In the genomic region with DNA sequence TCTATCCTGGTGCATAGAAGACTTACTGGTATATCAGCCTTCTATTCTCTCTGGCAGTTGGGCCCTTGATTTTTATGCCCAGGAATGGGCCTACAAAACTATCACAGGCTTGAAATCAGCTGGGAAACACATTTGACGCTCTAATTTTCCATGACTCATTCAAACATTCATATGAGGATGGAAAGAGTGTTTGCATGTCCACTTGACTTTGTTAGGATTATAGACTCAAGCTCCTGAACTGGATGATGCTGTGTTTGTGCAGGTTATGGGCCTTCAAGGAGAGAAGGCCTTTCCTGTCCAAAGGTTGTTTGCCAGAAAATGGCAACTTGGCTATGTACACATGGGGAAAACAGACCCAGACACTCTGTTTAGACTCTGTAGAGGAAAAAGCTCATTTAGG, we compare ENCODE assay signal across 25 cellular contexts.
DNase-seq lines count a peak whose midpoint lies in the region; ATAC-seq and TF ChIP-seq lines count a peak whose summit lies in the region.
"Had no signal": no experiment of that assay in that cellular context is flagged by ENCODE, and none has a peak within 500 bp of the region (broad histone marks: within the 10 kb centered on the region; RNA-seq: fewer than 3 reads in every experiment).

No MANE protein-coding gene starts in this region.

- no peaks in the 10 kb centered on the region for H3K27me3 ChIP-seq in PC-3 (ENCODE audit: low read length)
- H3K27me3 ChIP-seq in mesenchymal stem cell (ENCODE audit: control insufficient read depth in 1 of 2, insufficient read depth in 1 of 2, low read length in 2 of 2), result no peaks in the 10 kb centered on the region
- no peaks in the 10 kb centered on the region for H3K27me3 ChIP-seq in SK-N-SH (ENCODE audit: insufficient read depth)
- H3K27me3 ChIP-seq: SJSA1 had no signal

- no peak overlapping the region for H2BK15ac ChIP-seq in mesenchymal stem cell (ENCODE audit: low read depth, poor library complexity, severe bottlenecking)

- POLR2A ChIA-PET in PC-3 (lab: Charles Lee; ENCODE audit: unreplicated experiment) (interaction anchor here (0.7 kb wide), 1 partner anchor 34 kb away, joined by 4 read pairs; no protein-coding TSS in a partner anchor), SK-N-SH (lab: Yijun Ruan, JAX) (no interaction called here)

- no peak overlapping the region for H3K14ac ChIP-seq in mesenchymal stem cell (ENCODE audit: low read length in 2 of 2)

- intact Hi-C loops in PC-3 (cut with micrococcal nuclease), result no loop called here

- H3K9ac ChIP-seq in PC-3 (ENCODE audit: low read length) (no peak overlapping the region), mesenchymal stem cell (ENCODE audit: low read length) (no peak overlapping the region), SK-N-SH (no peak overlapping the region)
- H3K9ac ChIP-seq: GM23248 had no signal

- H3K27ac ChIP-seq in PC-3 (ENCODE audit: low read length) (no peak overlapping the region), mesenchymal stem cell (ENCODE audit: low read length, poor library complexity, severe bottlenecking) (no peak overlapping the region), SK-N-SH (ENCODE audit: low read depth in 2 of 2, low read length in 1 of 2) (no peak overlapping the region)
- H3K27ac ChIP-seq: 22Rv1, GM23248, SJSA1 had no signal

- H3K4me2 ChIP-seq in PC-3 (ENCODE audit: low read length) (no peak overlapping the region), mesenchymal stem cell (ENCODE audit: low read length, poor library complexity, severe bottlenecking) (no peak overlapping the region), SK-N-SH (no peak overlapping the region)
- H3K4me2 ChIP-seq: smooth muscle cell had no signal

- H2BK5ac ChIP-seq in mesenchymal stem cell (ENCODE audit: low read depth, low read length, poor library complexity, severe bottlenecking), result no peak overlapping the region

- H3K18ac ChIP-seq in mesenchymal stem cell (ENCODE audit: low read depth in 1 of 2, low read length in 2 of 2), result no peak overlapping the region

- no peak for TF ChIP-seq EP300 in SK-N-SH (IDR thresholded peaks at IDR 0.05; ENCODE audit: borderline replicate concordance in 1 of 2, low read depth in 1 of 2, low read length in 1 of 2)

- H3K9me3 ChIP-seq in PC-3 (ENCODE audit: low read length) (no peaks in the 10 kb centered on the region), mesenchymal stem cell (ENCODE audit: control insufficient read depth, low read length) (no peaks in the 10 kb centered on the region), SK-N-SH (no peaks in the 10 kb centered on the region)
- H3K9me3 ChIP-seq: SJSA1 had no signal

- no peak overlapping the region for H2BK12ac ChIP-seq in mesenchymal stem cell (ENCODE audit: low read length in 2 of 2)

- H3K79me2 ChIP-seq in PC-3 (ENCODE audit: low read length) (no peaks in the 10 kb centered on the region), SK-N-SH (ENCODE audit: insufficient read depth) (no peaks in the 10 kb centered on the region)

- H2BK120ac ChIP-seq in mesenchymal stem cell (ENCODE audit: low read depth, low read length), result no peak overlapping the region

- H4K8ac ChIP-seq in mesenchymal stem cell (ENCODE audit: low read length), result no peak overlapping the region

- H4K20me1 ChIP-seq in PC-3 (ENCODE audit: low read length) (no peaks in the 10 kb centered on the region), SK-N-SH (ENCODE audit: insufficient read depth) (no peaks in the 10 kb centered on the region)

- no peak overlapping the region for H2AK5ac ChIP-seq in mesenchymal stem cell (ENCODE audit: low read length, severe bottlenecking)

- peak; percentile 15 to 64 (median 31) for DNase-seq in NCI-H1417 (lab: John Stamatoyannopoulos, UW)
- DNase-seq in NCI-H1417 treated with DMSO at 0.1 percent for 48 hours (lab: John Stamatoyannopoulos, UW), result no peak
- peak; percentile 89 for DNase-seq in NCI-H2029 treated with DMSO at 0.1 percent for 48 hours (lab: John Stamatoyannopoulos, UW)
- no peak for DNase-seq in PC-3
- peak; percentile 57 for DNase-seq in mesenchymal stem cell
- no peak for DNase-seq in SK-N-SH
- no peak for DNase-seq in glomerular visceral epithelial cell (ENCODE audit: extremely low spot score)
- no peak for DNase-seq in NCI-H2107 treated with DMSO at 0.1 percent for 48 hours (lab: John Stamatoyannopoulos, UW; ENCODE audit: unreplicated experiment)
- DNase-seq: activated CD4-positive, CD25-positive, alpha-beta regulatory T cell; activated gamma-delta T cell; activated naive CD8-positive, alpha-beta T cell treated with anti-CD3 and anti-CD28 coated beads, Interleukin-2, amount 10 ng/mL, durations not matched to agents 7 days and 5 days; activated T-cell treated with anti-CD3 and anti-CD28 coated beads, Interleukin-2, amount 50 U/mL, for 24 hours; aorta; C1 segment of cervical spinal cord; COR-L47; GM23248; NCI-H1105; NCI-H2107; NCI-H526; stimulated activated naive CD4-positive, alpha-beta T cell; T-helper 1 cell had no signal

- H2AFZ ChIP-seq in PC-3 (ENCODE audit: low read length) (no peak overlapping the region), mesenchymal stem cell (ENCODE audit: low read depth, low read length) (no peak overlapping the region), SK-N-SH (ENCODE audit: low read depth) (no peak overlapping the region)
- H2AFZ ChIP-seq: GM23248 had no signal

- H3F3A ChIP-seq in PC-3 (ENCODE audit: low read length, unreplicated experiment) (no peaks in the 10 kb centered on the region), SK-N-SH (replicated peaks; ENCODE audit: insufficient read depth) (no peaks in the 10 kb centered on the region)

- BruUV-seq in PC-3 (replicated peaks; lab: Mats Ljungman, UMichigan), result no TSS peak

- TF ChIP-seq RAD21 in SK-N-SH (IDR thresholded peaks at IDR 0.05; ENCODE audit: low read length), result no peak

- no peak overlapping the region for H3K4ac ChIP-seq in mesenchymal stem cell (ENCODE audit: low read depth in 1 of 2, low read length in 2 of 2)

- 33% methylated on average over 1 of the region's 1 CpG for WGBS in mesenchymal stem cell
- 70% methylated on average over 1 of the region's 1 CpG for WGBS in SK-N-SH (ENCODE audit: low lambda C conversion rate)

- H3K79me1 ChIP-seq in mesenchymal stem cell (replicated peaks; ENCODE audit: low read length, poor library complexity, severe bottlenecking), result peaks cover 1% of the 10 kb centered on the region

- no peak overlapping the region for H3K23ac ChIP-seq in mesenchymal stem cell (ENCODE audit: low read length in 2 of 2)

- H3K4me1 ChIP-seq in PC-3 (ENCODE audit: insufficient read depth, low read length) (no peaks in the 10 kb centered on the region), mesenchymal stem cell (ENCODE audit: control insufficient read depth, insufficient read depth, low read depth, low read length) (no peaks in the 10 kb centered on the region), SK-N-SH (ENCODE audit: control insufficient read depth in 1 of 2, insufficient read depth in 2 of 2, low read depth in 1 of 2, low read length in 1 of 2) (peaks cover 0 to 7% of the 10 kb centered on the region in 2 experiments; a peak in 1 of 4 replicates)
- H3K4me1 ChIP-seq: SJSA1 had no signal

- no peak overlapping the region for H4K91ac ChIP-seq in mesenchymal stem cell (ENCODE audit: low read length)

- TF ChIP-seq CTCF in PC-3 (conservative IDR thresholded peaks at IDR 0.05; ENCODE audit: low read depth, low read length) (no peak), SK-N-SH (IDR thresholded peaks at IDR 0.05) (no peak)

- peak; percentile 37; the same call in 1 of the 2 replicates for ATAC-seq in PC-3
- ATAC-seq: K562 had no signal

- H3K4me3 ChIP-seq in PC-3 (ENCODE audit: low read length) (no peak overlapping the region), mesenchymal stem cell (ENCODE audit: insufficient read depth in 1 of 2, low read depth in 1 of 2, low read length in 2 of 2) (no peak overlapping the region), SK-N-SH (ENCODE audit: low read depth in 2 of 2, low read length in 1 of 2) (no peak overlapping the region)
- H3K4me3 ChIP-seq: GM23248, K562, SJSA1, smooth muscle cell had no signal

- H3K36me3 ChIP-seq in PC-3 (ENCODE audit: low read depth, low read length), result no peaks in the 10 kb centered on the region
- peaks cover 0 to 8% of the 10 kb centered on the region in 2 experiments for H3K36me3 ChIP-seq in mesenchymal stem cell (ENCODE audit: control insufficient read depth in 1 of 2, insufficient read depth in 2 of 2, low read depth in 1 of 2, low read length in 2 of 2)
- no peaks in the 10 kb centered on the region for H3K36me3 ChIP-seq in SK-N-SH (replicated peaks in 1 of 2; ENCODE audit: control insufficient read depth in 1 of 2, insufficient read depth in 2 of 2, low read length in 1 of 2)
- H3K36me3 ChIP-seq: SJSA1 had no signal

- CTCF ChIA-PET in PC-3 (lab: Charles Lee) (no interaction called here), SK-N-SH (lab: Yijun Ruan, JAX) (interaction anchor here (0.6 to 2.2 kb wide), 3 partner anchors 8 to 15 kb away, joined by 3 to 6 read pairs (median 3); no protein-coding TSS in a partner anchor)

- H3K9me2 ChIP-seq in PC-3 (replicated peaks; ENCODE audit: low read length) (no peaks in the 10 kb centered on the region), SK-N-SH (no peaks in the 10 kb centered on the region)

TF ChIP-seq in SK-N-SH, 30 proteins besides CTCF, POLR2A, EP300 and RAD21:
- TF ChIP-seq JUND (IDR thresholded peaks at IDR 0.05) (no peak), RCOR1 (IDR thresholded peaks at IDR 0.05; ENCODE audit: low read length) (no peak), NRF1 (IDR thresholded peaks at IDR 0.05; ENCODE audit: low read depth, low read length) (no peak)
- TF ChIP-seq, protein P1, sequence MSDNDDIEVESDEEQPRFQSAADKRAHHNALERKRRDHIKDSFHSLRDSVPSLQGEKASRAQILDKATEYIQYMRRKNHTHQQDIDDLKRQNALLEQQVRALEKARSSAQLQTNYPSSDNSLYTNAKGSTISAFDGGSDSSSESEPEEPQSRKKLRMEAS (IDR thresholded peaks at IDR 0.05; ENCODE audit: low read depth), result no peak

Comparison
In these comparisons a context has a peak if more than half of its experiments do, and no peak if none do; other contexts are left out.
1. DNase-seq: peak in NCI-H1417 (3 of 3), NCI-H2029 treated with DMSO at 0.1 percent for 48 hours (single experiment) and mesenchymal stem cell (single experiment); none in NCI-H1417 treated with DMSO at 0.1 percent for 48 hours (single experiment), PC-3 (single experiment), SK-N-SH (single experiment), glomerular visceral epithelial cell (single experiment) and NCI-H2107 treated with DMSO at 0.1 percent for 48 hours (single experiment).